8 cellular contexts compared by ENCODE assay signal in the genomic region with DNA sequence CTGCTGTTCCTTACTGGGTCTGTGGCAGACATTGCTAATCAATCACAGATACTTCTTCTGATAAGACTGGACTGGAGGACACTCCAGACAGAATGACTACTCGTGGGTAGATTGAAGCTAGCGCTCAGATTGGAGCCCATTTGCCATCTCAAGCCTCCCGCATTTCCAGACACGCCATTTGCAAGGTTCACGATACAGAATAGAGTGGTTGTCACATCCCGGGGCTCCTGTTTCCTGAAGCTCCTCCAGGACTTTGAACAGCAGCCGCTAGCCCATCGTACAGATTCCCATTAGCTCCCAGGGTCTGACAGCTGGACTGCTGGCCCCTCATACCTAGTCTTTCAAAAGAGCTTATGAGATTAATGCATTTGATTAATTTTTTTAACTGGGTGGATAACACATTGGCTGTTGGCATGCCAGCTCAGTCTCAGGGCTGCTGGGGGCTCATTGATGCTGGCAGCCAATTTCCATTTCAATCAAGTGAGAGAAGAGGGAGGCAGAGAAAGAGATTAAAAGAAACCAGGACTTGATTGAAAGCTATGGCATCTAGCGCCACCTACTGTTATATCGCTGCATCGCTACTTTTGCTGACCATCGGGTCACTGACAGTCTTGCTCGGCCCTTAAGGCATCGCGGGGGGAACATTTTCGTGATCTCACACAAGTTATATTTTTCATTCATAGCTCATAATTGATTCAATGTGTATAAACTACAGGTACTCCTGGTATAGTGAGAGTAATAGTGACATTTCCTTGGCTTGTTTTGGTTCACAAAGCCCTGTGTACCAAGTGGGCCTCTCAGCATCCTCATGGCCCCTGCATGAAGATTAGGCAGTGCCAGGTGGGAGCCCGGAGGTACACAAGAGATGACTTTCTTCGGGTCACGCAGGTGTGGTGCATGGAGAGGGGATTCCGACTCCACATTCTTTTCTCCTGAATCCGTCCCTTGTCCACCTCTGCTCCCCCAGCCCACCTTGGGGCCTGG.
DNase-seq lines count a peak whose midpoint lies in the region; ATAC-seq and TF ChIP-seq lines count a peak whose summit lies in the region.

No MANE protein-coding gene starts in this region.

- BruUV-seq in Calu3 (replicated peaks; lab: Mats Ljungman, UMichigan), result no TSS peak

- H3K4me3 Mint-ChIP-seq in Calu3 (ENCODE audit: low read depth, unreplicated experiment), result no peak overlapping the region
- H3K4me3 Mint-ChIP-seq in activated T-helper 2 cell treated with anti-CD3 and anti-CD28 coated beads, Interferon-gamma antibody, Interleukin-2, Interleukin-4, amounts not matched to agents 10 μg/mL and 5 μg/mL and 100 μg/mL, durations not matched to agents 14 hours and 24 hours and 36 hours (ENCODE audit: low read depth), result no peak overlapping the region

- ATAC-seq in left cardiac atrium, result peak; percentile 70 to 75
- ATAC-seq in GM18498 (IDR thresholded peaks at IDR 0.05; ENCODE audit: unreplicated experiment), result no peak
- ATAC-seq in HG03135 (IDR thresholded peaks at IDR 0.05; ENCODE audit: unreplicated experiment), result no peak

- H3K27me3 Mint-ChIP-seq in Calu3 (ENCODE audit: unreplicated experiment), result peaks cover 83% of the 10 kb centered on the region
- peaks cover 3% of the 10 kb centered on the region for H3K27me3 Mint-ChIP-seq in activated T-helper 2 cell treated with anti-CD3 and anti-CD28 coated beads, Interferon-gamma antibody, Interleukin-2, Interleukin-4, amounts not matched to agents 10 μg/mL and 5 μg/mL and 100 μg/mL, durations not matched to agents 14 hours and 24 hours and 36 hours (ENCODE audit: low read depth)

- H3K27ac Mint-ChIP-seq in Calu3 (ENCODE audit: unreplicated experiment), result no peak overlapping the region
- H3K27ac Mint-ChIP-seq in activated T-helper 2 cell treated with anti-CD3 and anti-CD28 coated beads, Interferon-gamma antibody, Interleukin-2, Interleukin-4, amounts not matched to agents 10 μg/mL and 5 μg/mL and 100 μg/mL, durations not matched to agents 14 hours and 24 hours and 36 hours, result no peak overlapping the region

- no peaks in the 10 kb centered on the region for H3K36me3 Mint-ChIP-seq in Calu3 (ENCODE audit: insufficient read depth, unreplicated experiment)
- H3K36me3 Mint-ChIP-seq in activated T-helper 2 cell treated with anti-CD3 and anti-CD28 coated beads, Interferon-gamma antibody, Interleukin-2, Interleukin-4, amounts not matched to agents 10 μg/mL and 5 μg/mL and 100 μg/mL, durations not matched to agents 14 hours and 24 hours and 36 hours (ENCODE audit: low read depth), result no peaks in the 10 kb centered on the region

- no peaks in the 10 kb centered on the region for H3K4me1 Mint-ChIP-seq in Calu3 (ENCODE audit: low read depth, unreplicated experiment)
- H3K4me1 Mint-ChIP-seq in activated T-helper 2 cell treated with anti-CD3 and anti-CD28 coated beads, Interferon-gamma antibody, Interleukin-2, Interleukin-4, amounts not matched to agents 10 μg/mL and 5 μg/mL and 100 μg/mL, durations not matched to agents 14 hours and 24 hours and 36 hours (ENCODE audit: low read depth), result no peaks in the 10 kb centered on the region

- no peaks in the 10 kb centered on the region for H3K9me3 Mint-ChIP-seq in Calu3 (ENCODE audit: low read depth, unreplicated experiment)
- H3K9me3 Mint-ChIP-seq in activated T-helper 2 cell treated with anti-CD3 and anti-CD28 coated beads, Interferon-gamma antibody, Interleukin-2, Interleukin-4, amounts not matched to agents 10 μg/mL and 5 μg/mL and 100 μg/mL, durations not matched to agents 14 hours and 24 hours and 36 hours, result no peaks in the 10 kb centered on the region

- POLR2A ChIA-PET in HEK293T (lab: Yijun Ruan, JAX), result no interaction called here

- intact Hi-C loops in Calu3 (cut with micrococcal nuclease; ENCODE audit: unreplicated experiment), result loop anchor here (1.0 to 10.0 kb wide), 5 partner anchors 188 to 1008 kb away; no protein-coding TSS in a partner anchor
- intact Hi-C loops in activated T-helper 2 cell treated with anti-CD3 and anti-CD28 coated beads, Interferon-gamma antibody, Interleukin-2, Interleukin-4, amounts not matched to agents 10 μg/mL and 5 μg/mL and 100 μg/mL, durations not matched to agents 14 hours and 24 hours and 36 hours (cut with micrococcal nuclease), result loop anchor here (1.0 to 5.0 kb wide), 2 partner anchors 298 to 436 kb away; no protein-coding TSS in a partner anchor
- intact Hi-C loops in left cardiac atrium (cut with DNase I), result loop anchor here (1.0 to 10.0 kb wide), 4 partner anchors 86 to 1008 kb away; no protein-coding TSS in a partner anchor

- CTCF ChIA-PET in Calu3 (lab: Charles Lee) (interaction anchor here (1.2 to 1.8 kb wide), 3 partner anchors 11 to 298 kb away, joined by 3 to 4 read pairs (median 4); a partner anchor contains a TSS), HEK293T (lab: Yijun Ruan, JAX) (interaction anchor here (0.6 to 1.3 kb wide), 4 partner anchors 10 to 256 kb away, joined by 3 read pairs; no protein-coding TSS in a partner anchor)

- peak; percentile 67 for DNase-seq in Calu3
- DNase-seq in HEK293T (ENCODE audit: extremely low spot score), result peak; percentile 61
- DNase-seq in NCI-H524 (lab: John Stamatoyannopoulos, UW), result peak; percentile 85 to 86
- peak; percentile 16 for DNase-seq in activated T-helper 2 cell treated with anti-CD3 and anti-CD28 coated beads, Interferon-gamma antibody, Interleukin-2, Interleukin-4, amounts not matched to agents 10 μg/mL and 5 μg/mL and 100 μg/mL, durations not matched to agents 14 hours and 24 hours and 36 hours (ENCODE audit: low spot score)
- DNase-seq in left cardiac atrium, result peak; percentile 61
- peak; percentile 53 for DNase-seq in putamen (ENCODE audit: low spot score)

- TF ChIP-seq CTCF in Calu3 (IDR thresholded peaks at IDR 0.05; ENCODE audit: unreplicated experiment), result peak; percentile 76

TF ChIP-seq in HEK293T, 16 proteins besides CTCF, POLR2A, EP300 and RAD21:
- TF ChIP-seq FOXK2 (IDR thresholded peaks at IDR 0.05), result no peak
- TF ChIP-seq, protein P1, sequence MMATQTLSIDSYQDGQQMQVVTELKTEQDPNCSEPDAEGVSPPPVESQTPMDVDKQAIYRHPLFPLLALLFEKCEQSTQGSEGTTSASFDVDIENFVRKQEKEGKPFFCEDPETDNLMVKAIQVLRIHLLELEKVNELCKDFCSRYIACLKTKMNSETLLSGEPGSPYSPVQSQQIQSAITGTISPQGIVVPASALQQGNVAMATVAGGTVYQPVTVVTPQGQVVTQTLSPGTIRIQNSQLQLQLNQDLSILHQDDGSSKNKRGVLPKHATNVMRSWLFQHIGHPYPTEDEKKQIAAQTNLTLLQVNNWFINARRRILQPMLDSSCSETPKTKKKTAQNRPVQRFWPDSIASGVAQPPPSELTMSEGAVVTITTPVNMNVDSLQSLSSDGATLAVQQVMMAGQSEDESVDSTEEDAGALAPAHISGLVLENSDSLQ (IDR thresholded peaks at IDR 0.05), result peak; percentile 62

Comparison
In these comparisons a context has a peak if more than half of its experiments do, and no peak if none do; other contexts are left out.
1. DNase-seq: peak in every context shown above with its lines; median percentile 86 in NCI-H524; 67 in Calu3; 61 in HEK293T; 61 in left cardiac atrium; 53 in putamen; 16 in activated T-helper 2 cell treated with anti-CD3 and anti-CD28 coated beads, Interferon-gamma antibody, Interleukin-2, Interleukin-4, amounts not matched to agents 10 μg/mL and 5 μg/mL and 100 μg/mL, durations not matched to agents 14 hours and 24 hours and 36 hours.
2. ATAC-seq: peak in left cardiac atrium (2 of 2); none in GM18498 (single experiment) and HG03135 (single experiment).